Comparison of ENCODE assay signal across 8 cellular contexts in the genomic region with DNA sequence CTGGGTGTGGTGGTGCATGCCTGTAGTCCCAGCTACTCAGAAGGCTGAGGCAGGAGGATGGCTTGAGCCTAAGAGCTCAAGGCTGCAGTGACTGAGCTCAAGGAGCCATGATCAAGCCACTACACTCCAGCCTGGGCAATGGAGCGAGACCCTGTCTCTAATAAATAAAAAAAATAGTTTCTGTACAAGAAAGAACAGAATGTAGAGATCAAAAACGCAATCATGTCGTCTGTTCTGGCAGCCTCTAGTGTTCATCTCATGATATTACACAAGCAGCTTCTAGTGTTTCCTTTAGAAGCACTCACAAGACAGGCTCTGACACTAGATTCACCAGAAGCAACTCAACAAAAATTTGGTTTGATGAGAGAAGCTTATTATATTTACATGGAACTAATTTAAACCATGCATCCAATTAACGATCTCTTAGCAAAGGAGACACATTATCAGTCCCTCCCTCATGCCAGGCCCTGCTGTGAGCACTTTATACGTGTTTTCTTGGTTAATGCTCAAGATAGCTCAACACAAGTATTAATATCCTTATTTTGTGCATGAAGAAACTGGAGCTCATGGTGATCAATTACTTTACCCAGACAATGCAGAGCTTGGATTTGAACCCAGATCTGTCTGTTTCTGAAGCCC. TPM values are rescaled to one million over a fixed set of nuclear protein-coding genes. Genes with fewer than 3 reads are reported as not detected.
DNase-seq lines count a peak whose midpoint lies in the region; FAIRE-seq and TF ChIP-seq lines count a peak whose summit lies in the region.

No MANE protein-coding gene starts in this region.

- H3K4me1 Mint-ChIP-seq in immature natural killer cell = peaks cover 6 to 10% of the 10 kb centered on the region in 2 donors

- H3K4me3 ChIP-seq in thyroid gland (replicated peaks in 1 of 3) = no peak overlapping the region

- no peak overlapping the region for H3K27ac ChIP-seq in thyroid gland

- H3K27me3 ChIP-seq in thyroid gland = no peaks in the 10 kb centered on the region

- intact Hi-C loops in thyroid gland (cut with DNase I) = no loop called here

- H3K9me3 ChIP-seq in thyroid gland = no peaks in the 10 kb centered on the region

- H3K9me3 Mint-ChIP-seq in immature natural killer cell = peaks cover 0 to 8% (median 0%) of the 10 kb centered on the region in 6 donors

- TF ChIP-seq CTCF in thyroid gland (IDR thresholded peaks at IDR 0.05) = peak; percentile 66 to 84 (median 74)

- TF ChIP-seq POLR2A in thyroid gland (IDR thresholded peaks at IDR 0.05) = no peak

- H3K36me3 Mint-ChIP-seq in immature natural killer cell = peaks cover 0 to 4% (median 0%) of the 10 kb centered on the region in 3 donors

- no peaks in the 10 kb centered on the region for H3K4me1 ChIP-seq in thyroid gland

- H3K27me3 Mint-ChIP-seq in immature natural killer cell (ENCODE audit: low read depth in 3 of 3) = peaks cover 0 to 4% (median 4%) of the 10 kb centered on the region in 3 donors

- peak overlapping the region in 1 of 6 donors; percentile 73 for H3K27ac Mint-ChIP-seq in immature natural killer cell

- no peaks in the 10 kb centered on the region for H3K36me3 ChIP-seq in thyroid gland

- peak; percentile 44 for FAIRE-seq in A204.1 (lab: Jason Lieb, UNC)
- peak; percentile 90 for FAIRE-seq in G401.6 (lab: Jason Lieb, UNC)

- no peak overlapping the region for H3K4me3 Mint-ChIP-seq in immature natural killer cell

- WGBS in thyroid gland, 2 donors = 28 to 29% methylated on average over 5 of the region's 5 CpGs

- DNase-seq in NCI-H146 (lab: John Stamatoyannopoulos, UW) (peak; percentile 10), amniotic stem cell (lab: John Stamatoyannopoulos, UW) (peak; percentile 11), immature natural killer cell (peak; percentile 21 to 54 (median 45)), thyroid gland (peak; percentile 36 to 39), NCI-H187 treated with DMSO at 0.1 percent for 48 hours (lab: John Stamatoyannopoulos, UW) (no peak)
- DNase-seq in effector CD8-positive, alpha-beta T cell (lab: John Stamatoyannopoulos, UW) = no peak

RNA-seq across cellular contexts. Expression of gene KRTAP17-1, which starts 6.9 kb away (rescaled TPM):
- polyA plus RNA-seq in immature natural killer cell = not detected
- not detected for total RNA-seq in thyroid gland

RNA-seq across cellular contexts. Expression of gene KRTAP16-1, which starts 13.3 kb away (rescaled TPM):
- polyA plus RNA-seq in immature natural killer cell = under 1 TPM in 2 of 3 donors, not detected in 1; 0.17 to 0.30 TPM
- not detected for total RNA-seq in thyroid gland

RNA-seq across cellular contexts. Expression of gene KRTAP29-1, which starts 19.7 kb away (rescaled TPM):
- not detected for polyA plus RNA-seq in immature natural killer cell
- not detected for total RNA-seq in thyroid gland

RNA-seq across cellular contexts. Expression of gene KRT33A, which starts 28.2 kb away (rescaled TPM):
- not detected for polyA plus RNA-seq in immature natural killer cell
- total RNA-seq in thyroid gland = not detected

RNA-seq across cellular contexts. Expression of gene KRTAP9-7, which starts 46.9 kb away (rescaled TPM):
- not detected for polyA plus RNA-seq in immature natural killer cell
- not detected for total RNA-seq in thyroid gland

Comparison
In these comparisons a context has a peak if more than half of its experiments do, and no peak if none do; other contexts are left out.
1. DNase-seq: peak in NCI-H146 (single experiment), amniotic stem cell (single experiment), immature natural killer cell (3 of 3) and thyroid gland (2 of 2); none in NCI-H187 treated with DMSO at 0.1 percent for 48 hours (single experiment) and effector CD8-positive, alpha-beta T cell (single experiment).